Comparison of ENCODE assay signal across 29 cellular contexts in genomic region chr4:15159477-15160019, GRCh38.
DNase-seq lines count a peak whose midpoint lies in the region; ATAC-seq and TF ChIP-seq lines count a peak whose summit lies in the region.
"Had no signal": no experiment of that assay in that cellular context is flagged by ENCODE, and none has a peak within 500 bp of the region (broad histone marks: within the 10 kb centered on the region; RNA-seq: fewer than 3 reads in every experiment).

No MANE protein-coding gene starts in this region.

- H3K4me3 ChIP-seq in SK-N-SH (ENCODE audit: low read depth in 2 of 2, low read length in 1 of 2) (no peak overlapping the region), choroid plexus epithelial cell (ENCODE audit: low read depth, low read length) (no peak overlapping the region), vagina (no peak overlapping the region)
- H3K4me3 ChIP-seq: left ventricle myocardium inferior, SK-N-MC, transverse colon had no signal

- no peak for ATAC-seq in SK-N-SH treated with all-trans-retinoic acid at 6 μM for 48 hours
- no peak for ATAC-seq in GM19455 (IDR thresholded peaks at IDR 0.05; ENCODE audit: unreplicated experiment)
- no peak for ATAC-seq in GM18868 (IDR thresholded peaks at IDR 0.05; ENCODE audit: unreplicated experiment)
- ATAC-seq: activated CD4-positive, CD25-positive, alpha-beta regulatory T cell treated with anti-CD3 and anti-CD28 coated beads, Interleukin-2, amount 50 U/mL, for 24 hours; activated naive CD8-positive, alpha-beta T cell treated with anti-CD3 and anti-CD28 coated beads, Interleukin-2, amount 50 U/mL, for 24 hours; activated T-cell treated with anti-CD3 and anti-CD28 coated beads, Interleukin-2, amount 50 U/mL, for 72 hours; PC-3; T-helper 17 cell had no signal

- no peak overlapping the region for H2AFZ ChIP-seq in SK-N-SH (ENCODE audit: low read depth)

- no peaks in the 10 kb centered on the region for H3K9me3 ChIP-seq in SK-N-SH
- no peaks in the 10 kb centered on the region for H3K9me3 ChIP-seq in vagina
- H3K9me3 ChIP-seq: left ventricle myocardium inferior, transverse colon had no signal

- peak; percentile 42 for TF ChIP-seq RAD21 in SK-N-SH (IDR thresholded peaks at IDR 0.05; ENCODE audit: low read length)

- intact Hi-C loops in vagina (cut with DNase I), result no loop called here

- CTCF ChIA-PET in SK-N-SH (lab: Yijun Ruan, JAX), result interaction anchor here (1.0 to 2.4 kb wide), 5 partner anchors 10 to 1505 kb away, joined by 3 to 6 read pairs (median 5); no protein-coding TSS in a partner anchor

- H3K4me2 ChIP-seq in SK-N-SH, result no peak overlapping the region

- TF ChIP-seq CTCF in SK-N-SH (IDR thresholded peaks at IDR 0.05), result no peak
- peak; percentile 28 for TF ChIP-seq CTCF in choroid plexus epithelial cell (conservative IDR thresholded peaks at IDR 0.05; ENCODE audit: low read depth, low read length)
- no peak for TF ChIP-seq CTCF in vagina (IDR thresholded peaks at IDR 0.05)

- no peak overlapping the region for H3K9ac ChIP-seq in SK-N-SH

- no peaks in the 10 kb centered on the region for H3K36me3 ChIP-seq in SK-N-SH (replicated peaks in 1 of 2; ENCODE audit: control insufficient read depth in 1 of 2, insufficient read depth in 2 of 2, low read length in 1 of 2)
- no peaks in the 10 kb centered on the region for H3K36me3 ChIP-seq in vagina
- H3K36me3 ChIP-seq: left ventricle myocardium inferior, transverse colon had no signal

- DNase-seq in SK-N-SH, result no peak
- DNase-seq in choroid plexus epithelial cell (ENCODE audit: low read depth), result peak; percentile 26
- peak; percentile 54 for DNase-seq in medulla oblongata (ENCODE audit: extremely low spot score)
- DNase-seq in vagina (ENCODE audit: extremely low spot score in 2 of 2), result no peak
- no peak for DNase-seq in NCI-H524 treated with DMSO at 0.1 percent for 48 hours (lab: John Stamatoyannopoulos, UW)
- DNase-seq: 8988T; activated CD4-positive, alpha-beta T cell treated with anti-CD3 and anti-CD28 coated beads, Interleukin-2, amount 50 U/mL, for 48 hours; activated naive CD4-positive, alpha-beta T cell; activated naive CD8-positive, alpha-beta T cell treated with anti-CD3 and anti-CD28 coated beads, Interleukin-2, amount 50 U/mL, for 24 hours; activated T-cell treated with anti-CD3 and anti-CD28 coated beads, Interleukin-2, amount 50 U/mL, for 72 hours; CD4-positive, alpha-beta T cell; DMS79 treated with DMSO at 0.1 percent for 48 hours; GDM1; left ventricle myocardium inferior; MM.1S; NCI-H1105 treated with DMSO at 0.1 percent for 48 hours; NCI-H187 treated with DMSO at 0.1 percent for 48 hours; NCI-H2171 treated with DMSO at 0.1 percent for 48 hours; NCI-H510A treated with DMSO at 0.1 percent for 48 hours; PC-3; stimulated activated CD4-positive, alpha-beta T cell treated with anti-CD3 and anti-CD28 coated beads, Interleukin-15, amount 100 ng/mL, for 24 hours; stimulated activated CD4-positive, alpha-beta T cell treated with anti-CD3 and anti-CD28 coated beads, Interleukin-4, amount 100 ng/mL, for 4 hours; T-helper 17 cell; transverse colon had no signal

- H3K27me3 ChIP-seq in SK-N-SH (ENCODE audit: insufficient read depth) (no peaks in the 10 kb centered on the region), vagina (no peaks in the 10 kb centered on the region)
- H3K27me3 ChIP-seq: transverse colon had no signal

- H3F3A ChIP-seq in SK-N-SH (replicated peaks; ENCODE audit: insufficient read depth), result no peaks in the 10 kb centered on the region

- no peaks in the 10 kb centered on the region for H4K20me1 ChIP-seq in SK-N-SH (ENCODE audit: insufficient read depth)

- H3K4me1 ChIP-seq in SK-N-SH (ENCODE audit: control insufficient read depth in 1 of 2, insufficient read depth in 2 of 2, low read depth in 1 of 2, low read length in 1 of 2) (peaks cover 0 to 6% of the 10 kb centered on the region in 2 experiments; a peak in 1 of 4 replicates), vagina (peaks cover 5% of the 10 kb centered on the region)
- H3K4me1 ChIP-seq: left ventricle myocardium inferior, transverse colon had no signal

- POLR2A ChIA-PET in SK-N-SH (lab: Yijun Ruan, JAX), result no interaction called here

- no peak for TF ChIP-seq EP300 in SK-N-SH (IDR thresholded peaks at IDR 0.05; ENCODE audit: borderline replicate concordance in 1 of 2, low read depth in 1 of 2, low read length in 1 of 2)

- 88% methylated on average over 3 of the region's 3 CpGs for WGBS in SK-N-SH (ENCODE audit: low lambda C conversion rate)

- no peaks in the 10 kb centered on the region for H3K79me2 ChIP-seq in SK-N-SH (ENCODE audit: insufficient read depth)

- H3K9me2 ChIP-seq in SK-N-SH, result no peaks in the 10 kb centered on the region

- no peak for TF ChIP-seq POLR2A in vagina (IDR thresholded peaks at IDR 0.05)

- H3K27ac ChIP-seq in SK-N-SH (ENCODE audit: low read depth in 2 of 2, low read length in 1 of 2) (no peak overlapping the region), vagina (no peak overlapping the region)
- H3K27ac ChIP-seq: left ventricle myocardium inferior, SK-N-MC, transverse colon had no signal

TF ChIP-seq in SK-N-SH, 30 proteins besides CTCF, POLR2A, EP300 and RAD21 (continues in another document):
- no peak for TF ChIP-seq POLR2AphosphoS5 (IDR thresholded peaks at IDR 0.05; ENCODE audit: low read depth, low read length)
- no peak for TF ChIP-seq NRF1 (IDR thresholded peaks at IDR 0.05; ENCODE audit: low read depth, low read length)
- no peak for TF ChIP-seq RFX5 (IDR thresholded peaks at IDR 0.05; ENCODE audit: low read length)
- TF ChIP-seq GABPA (IDR thresholded peaks at IDR 0.05; ENCODE audit: low read depth), result no peak
- TF ChIP-seq NFIC (IDR thresholded peaks at IDR 0.05; ENCODE audit: borderline replicate concordance), result no peak
- no peak for TF ChIP-seq YY1 (IDR thresholded peaks at IDR 0.05; ENCODE audit: low read depth)
- no peak for TF ChIP-seq TEAD4 (IDR thresholded peaks at IDR 0.05; ENCODE audit: borderline replicate concordance, insufficient read depth)
- TF ChIP-seq ZBTB33 (IDR thresholded peaks at IDR 0.05; ENCODE audit: borderline replicate concordance, low read depth), result no peak
- TF ChIP-seq EZH2phosphoT487 (IDR thresholded peaks at IDR 0.05; ENCODE audit: borderline replicate concordance, low read depth), result no peak
- no peak for TF ChIP-seq MXI1 (IDR thresholded peaks at IDR 0.05; ENCODE audit: low read depth, low read length)
- TF ChIP-seq, protein P1, sequence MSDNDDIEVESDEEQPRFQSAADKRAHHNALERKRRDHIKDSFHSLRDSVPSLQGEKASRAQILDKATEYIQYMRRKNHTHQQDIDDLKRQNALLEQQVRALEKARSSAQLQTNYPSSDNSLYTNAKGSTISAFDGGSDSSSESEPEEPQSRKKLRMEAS (IDR thresholded peaks at IDR 0.05; ENCODE audit: low read depth), result no peak
- no peak for TF ChIP-seq RCOR1 (IDR thresholded peaks at IDR 0.05; ENCODE audit: low read length)

TF ChIP-seq in SK-N-SH treated with all-trans-retinoic acid at 6 μM for 48 hours, 23 proteins besides CTCF, POLR2A, EP300 and RAD21:
- TF ChIP-seq ZNF8 (CRISPR knock-in tag; IDR thresholded peaks at IDR 0.05) (no peak), CSDC2 (CRISPR knock-in tag; IDR thresholded peaks at IDR 0.05) (no peak), PPARA (CRISPR knock-in tag; IDR thresholded peaks at IDR 0.05; ENCODE audit: borderline replicate concordance) (no peak), ESRRG (CRISPR knock-in tag; IDR thresholded peaks at IDR 0.05) (no peak)

Comparison
In these comparisons a context has a peak if more than half of its experiments do, and no peak if none do; other contexts are left out.
1. DNase-seq: peak in choroid plexus epithelial cell (single experiment) and medulla oblongata (single experiment); none in SK-N-SH (single experiment), vagina (0 of 2) and NCI-H524 treated with DMSO at 0.1 percent for 48 hours (single experiment).